In genomic region chr2:83782122-83782521, GRCh38 we compare ENCODE assay signal across 1 cellular context.
TF ChIP-seq lines count a peak whose summit lies in the region.

No MANE protein-coding gene starts in this region.

TF ChIP-seq in H1, 55 proteins besides CTCF, POLR2A, EP300 and RAD21 (continued from another document):
- no peak for TF ChIP-seq CHD7 (IDR thresholded peaks at IDR 0.05; ENCODE audit: insufficient replicate concordance, low read length)
- TF ChIP-seq SIN3A (conservative IDR thresholded peaks at IDR 0.05 in 1 of 2, IDR thresholded peaks at IDR 0.05 in 1 of 2; ENCODE audit: low read depth in 1 of 2, low read length in 2 of 2) = no peak
- TF ChIP-seq USF2 (IDR thresholded peaks at IDR 0.05; ENCODE audit: low read length) = no peak
- no peak for TF ChIP-seq SRF (IDR thresholded peaks at IDR 0.05; ENCODE audit: low read depth, low read length)
- TF ChIP-seq SIX5 (IDR thresholded peaks at IDR 0.05; ENCODE audit: low read depth, low read length) = no peak
- TF ChIP-seq NANOG (IDR thresholded peaks at IDR 0.05; ENCODE audit: insufficient read depth, low read depth, low read length, poor library complexity, severe bottlenecking) = no peak
- no peak for TF ChIP-seq JUND (IDR thresholded peaks at IDR 0.05; ENCODE audit: low read length)
- TF ChIP-seq PHF8 (conservative IDR thresholded peaks at IDR 0.05; ENCODE audit: low read depth, low read length) = no peak
- TF ChIP-seq HDAC6 (IDR thresholded peaks at IDR 0.05; ENCODE audit: low read depth, low read length) = no peak
- no peak for TF ChIP-seq CBX5 (IDR thresholded peaks at IDR 0.05; ENCODE audit: low read depth, low read length)
- no peak for TF ChIP-seq RXRA (IDR thresholded peaks at IDR 0.05; ENCODE audit: insufficient read depth, low read depth, low read length)
- no peak for TF ChIP-seq KDM4A (IDR thresholded peaks at IDR 0.05; ENCODE audit: low read depth, low read length, severe bottlenecking)
TF ChIP-seq in H1: peak in this region for 0.
